In genomic region chr7:74104702-74105101, GRCh38 we compare ENCODE assay signal across 1 cellular context.
TF ChIP-seq lines count a peak whose summit lies in the region.

No MANE protein-coding gene starts in this region.

TF ChIP-seq in IMR-90, 13 proteins besides CTCF, POLR2A, EP300 and RAD21 (continued from another document):
- no peak for TF ChIP-seq ELK1 (IDR thresholded peaks at IDR 0.05; ENCODE audit: borderline replicate concordance, low read depth, low read length)
